Comparison of ENCODE assay signal across 16 cellular contexts in genomic region chr22:19893363-19893762, GRCh38. TPM values are rescaled to one million over a fixed set of nuclear protein-coding genes. Genes with fewer than 3 reads are reported as not detected.
DNase-seq lines count a peak whose midpoint lies in the region; ATAC-seq, FAIRE-seq and TF ChIP-seq lines count a peak whose summit lies in the region.
"Had no signal": no experiment of that assay in that cellular context is flagged by ENCODE, and none has a peak within 500 bp of the region (broad histone marks: within the 10 kb centered on the region; RNA-seq: fewer than 3 reads in every experiment).

No MANE protein-coding gene starts in this region.

- TF ChIP-seq RAD21 in HepG2 (CRISPR knock-in tag; IDR thresholded peaks at IDR 0.05), result no peak
- TF ChIP-seq RAD21 in H1 (IDR thresholded peaks at IDR 0.05 in 1 of 2, conservative IDR thresholded peaks at IDR 0.05 in 1 of 2; ENCODE audit: low read depth in 2 of 2, low read length in 2 of 2), result no peak

- H2BK15ac ChIP-seq in H1 (ENCODE audit: low read length), result peak overlapping the region; percentile 76; the same call in 1 of the 2 replicates

- peaks cover 6 to 15% of the 10 kb centered on the region in 2 experiments; a peak in 3 of 5 replicates for H3K36me3 ChIP-seq in HepG2 (replicated peaks in 1 of 2; ENCODE audit: control insufficient read depth in 1 of 2, insufficient read depth in 2 of 2, low read length in 2 of 2)
- peaks cover 0 to 27% (median 2%) of the 10 kb centered on the region in 4 donors for H3K36me3 ChIP-seq in right lobe of liver
- no peaks in the 10 kb centered on the region for H3K36me3 ChIP-seq in H1 (ENCODE audit: control insufficient read depth in 2 of 4, insufficient read depth in 4 of 4, low read length in 3 of 4)

- H3K27ac ChIP-seq in HepG2 (ENCODE audit: extremely low read length, insufficient read depth, low read length), result peak overlapping the region; percentile 27
- H3K27ac ChIP-seq in right lobe of liver, result no peak overlapping the region
- no peak overlapping the region for H3K27ac ChIP-seq in H1 (ENCODE audit: low read depth, low read length)

- H3K4ac ChIP-seq in H1 (replicated peaks; ENCODE audit: insufficient read length, low read depth, low read length), result no peak overlapping the region

- no peak overlapping the region for H2BK120ac ChIP-seq in H1 (replicated peaks; ENCODE audit: low read depth, low read length)

- H4K91ac ChIP-seq in H1 (replicated peaks; ENCODE audit: insufficient read length, low read length), result peak overlapping the region; percentile 75

- DNase-seq in HepG2 (ENCODE audit: low spot score) (no peak), right lobe of liver (no peak), H1 (ENCODE audit: low read depth in 1 of 2, low spot score in 2 of 2) (no peak), AG08396 (ENCODE audit: low spot score) (no peak), NCI-H2227 treated with DMSO at 0.1 percent for 48 hours (lab: John Stamatoyannopoulos, UW) (no peak), OCI-M1 (lab: John Stamatoyannopoulos, UW) (no peak)
- DNase-seq: activated CD4-positive, alpha-beta T cell treated with anti-CD3 and anti-CD28 coated beads, Interleukin-2, amount 50 U/mL, for 48 hours; activated T-cell treated with anti-CD3 and anti-CD28 coated beads, Interleukin-2, amount 50 U/mL, for 72 hours; anterior cingulate cortex; GDM1; NCI-H1105; retina had no signal

- CTCF ChIA-PET in HepG2 (lab: Yijun Ruan, JAX; ENCODE audit: low intra/inter-chr PET ratio, low total read pairs) (no interaction called here), H1 (lab: Charles Lee; ENCODE audit: partially characterized antibody) (interaction anchor here (0.9 to 9.5 kb wide), 2 partner anchors 7 to 13 kb away, joined by 3 to 69 read pairs; no protein-coding TSS in a partner anchor)

- no peak for FAIRE-seq in HepG2 (lab: Jason Lieb, UNC)
- no peak for FAIRE-seq in H1 (lab: Jason Lieb, UNC)
- FAIRE-seq: D721Med, GM12891, TTC549 had no signal

- intact Hi-C loops in HepG2 (cut with micrococcal nuclease; ENCODE audit: unreplicated experiment) (loop anchor here (5.0 kb wide), 1 partner anchor 71 kb away; no protein-coding TSS in a partner anchor), right lobe of liver (cut with DNase I) (loop anchor here in 1 of 2 donors (10.0 kb wide), 1 partner anchor 109 kb away; no protein-coding TSS in a partner anchor)

- H2BK20ac ChIP-seq in H1 (ENCODE audit: low read length), result peak overlapping the region; percentile 27; the same call in 1 of the 2 replicates

- H3K79me2 ChIP-seq in HepG2 (ENCODE audit: insufficient read depth, low read length), result no peaks in the 10 kb centered on the region
- no peaks in the 10 kb centered on the region for H3K79me2 ChIP-seq in H1 (ENCODE audit: control insufficient read depth in 1 of 2, insufficient read depth in 2 of 2, low read length in 2 of 2)

- TF ChIP-seq CTCF in HepG2 (CRISPR knock-in tag; IDR thresholded peaks at IDR 0.05) (no peak), right lobe of liver (IDR thresholded peaks at IDR 0.05) (no peak), H1 (IDR thresholded peaks at IDR 0.05; ENCODE audit: control extremely low read depth in 1 of 3, insufficient read depth in 1 of 3, low read depth in 1 of 3, low read length in 3 of 3) (no peak)

- WGBS in HepG2 (ENCODE audit: low lambda C conversion rate), result 100% methylated on average over 4 of the region's 15 CpGs
- WGBS in right lobe of liver (ENCODE audit: insufficient coverage, low coverage, low lambda C conversion rate, missing lambda C conversion rate), result no CpG with 5 or more reads among the region's 15 CpGs
- WGBS in H1 (ENCODE audit: extremely low coverage in 1 of 2, insufficient coverage in 1 of 2, insufficient read length in 1 of 2, insufficient replicate concordance in 2 of 2, low coverage in 1 of 2, low lambda C conversion rate in 2 of 2, missing lambda C conversion rate in 1 of 2), 2 experiments, result 94% methylated on average over 15 of the region's 15 CpGs; no CpG with 5 or more reads in 1 of the 2 experiments

- H3K4me3 ChIP-seq in HepG2 (replicated peaks in 1 of 3; ENCODE audit: insufficient read depth in 1 of 3, low read depth in 2 of 3, low read length in 3 of 3) (no peak overlapping the region), right lobe of liver (no peak overlapping the region), H1 (ENCODE audit: extremely low read depth in 1 of 4, insufficient read depth in 2 of 4, low read depth in 3 of 4, low read length in 4 of 4) (no peak overlapping the region)
- H3K4me3 ChIP-seq: GM23338 had no signal

- H3K9ac ChIP-seq in HepG2 (ENCODE audit: insufficient read depth, low read depth, low read length) (no peak overlapping the region), H1 (replicated peaks in 1 of 4; ENCODE audit: extremely low read depth in 1 of 4, low read depth in 3 of 4, low read length in 3 of 4) (no peak overlapping the region)

- H4K8ac ChIP-seq in H1 (ENCODE audit: extremely low read depth, insufficient read depth, low read length), result no peak overlapping the region

- H2AFZ ChIP-seq in HepG2 (ENCODE audit: low read length) (no peak overlapping the region), H1 (ENCODE audit: low read length) (no peak overlapping the region)
- H2AFZ ChIP-seq: GM23338 had no signal

- peaks cover 42% of the 10 kb centered on the region for H3K4me1 ChIP-seq in HepG2 (ENCODE audit: insufficient read depth, low read length)
- H3K4me1 ChIP-seq in right lobe of liver, result peaks cover 0 to 6% (median 0%) of the 10 kb centered on the region in 4 donors
- peaks cover 7 to 20% (median 18%) of the 10 kb centered on the region in 4 experiments for H3K4me1 ChIP-seq in H1 (replicated peaks in 1 of 4; ENCODE audit: control insufficient read depth in 3 of 4, insufficient read depth in 4 of 4, low read length in 3 of 4)

- no peaks in the 10 kb centered on the region for H3K9me3 ChIP-seq in HepG2 (ENCODE audit: low read length)
- H3K9me3 ChIP-seq in right lobe of liver, result no peaks in the 10 kb centered on the region
- H3K9me3 ChIP-seq in H1 (ENCODE audit: insufficient read depth in 2 of 2, low read depth in 1 of 2, low read length in 1 of 2), result no peaks in the 10 kb centered on the region

- no peaks in the 10 kb centered on the region for H3K79me1 ChIP-seq in H1 (ENCODE audit: low read depth, low read length)

- H3K4me2 ChIP-seq in HepG2 (ENCODE audit: low read depth, low read length) (no peak overlapping the region), H1 (ENCODE audit: insufficient read depth in 1 of 2, low read depth in 2 of 2, low read length in 2 of 2) (no peak overlapping the region)
- H3K4me2 ChIP-seq: GM23338 had no signal

- no peaks in the 10 kb centered on the region for H3K23me2 ChIP-seq in H1 (ENCODE audit: low read depth, low read length)

- H3K27me3 ChIP-seq in HepG2 (ENCODE audit: control insufficient read depth in 1 of 2, insufficient read depth in 2 of 2, low read length in 2 of 2) (no peaks in the 10 kb centered on the region), right lobe of liver (no peaks in the 10 kb centered on the region), H1 (replicated peaks in 1 of 4; ENCODE audit: control insufficient read depth in 3 of 4, extremely low read depth in 1 of 4, insufficient read depth in 3 of 4, low read length in 3 of 4) (peaks cover 0 to 2% (median 0%) of the 10 kb centered on the region in 4 experiments; a peak in 4 of 7 replicates)

- H4K20me1 ChIP-seq in HepG2 (ENCODE audit: insufficient read depth, low read length), result no peaks in the 10 kb centered on the region
- no peaks in the 10 kb centered on the region for H4K20me1 ChIP-seq in H1 (replicated peaks in 1 of 2; ENCODE audit: control insufficient read depth in 1 of 2, insufficient read depth in 2 of 2, low read length in 2 of 2)

- POLR2A ChIA-PET in HepG2 (lab: Yijun Ruan, JAX), result no interaction called here
- POLR2A ChIA-PET in H1 (lab: Charles Lee; ENCODE audit: partially characterized antibody), result no interaction called here

- ATAC-seq in HepG2 (no peak), right lobe of liver (no peak)
- ATAC-seq: activated T-cell treated with anti-CD3 and anti-CD28 coated beads, Interleukin-2, amount 50 U/mL, for 72 hours; GM23338 had no signal

- H4K5ac ChIP-seq in H1 (ENCODE audit: insufficient read length, low read depth, low read length), result no peak overlapping the region

- H3K14ac ChIP-seq in H1 (ENCODE audit: insufficient read length), result no peak overlapping the region

- TF ChIP-seq POLR2A in HepG2 (IDR thresholded peaks at IDR 0.05; ENCODE audit: insufficient read depth in 1 of 2, low read depth in 2 of 2, low read length in 2 of 2) (no peak), right lobe of liver (IDR thresholded peaks at IDR 0.05) (no peak), H1 (IDR thresholded peaks at IDR 0.05; ENCODE audit: control extremely low read depth in 1 of 2, low read depth in 2 of 2, low read length in 2 of 2) (no peak)

- peak overlapping the region; percentile 78; the same call in 1 of the 2 replicates for H3K18ac ChIP-seq in H1 (ENCODE audit: extremely low read depth, low read length)

- peak overlapping the region; percentile 96; the same call in 1 of the 2 replicates for H2BK12ac ChIP-seq in H1 (ENCODE audit: low read depth, low read length)

- H3K23ac ChIP-seq in H1 (ENCODE audit: insufficient read length), result no peak overlapping the region

- no TSS peak for BruUV-seq in HepG2 (replicated peaks; lab: Mats Ljungman, UMichigan)

- in situ Hi-C loops in HepG2 (cut with HindIII; ENCODE audit: extremely low pct_ligation_motif_present, low pct_unique_long_range_greater_than_20kb), result no loop called here

- TF ChIP-seq EP300 in HepG2 (IDR thresholded peaks at IDR 0.05; ENCODE audit: low read depth in 2 of 2, low read length in 2 of 2), result no peak
- no peak for TF ChIP-seq EP300 in HepG2 (CRISPR knock-in tag; IDR thresholded peaks at IDR 0.05; ENCODE audit: borderline replicate concordance)
- no peak for TF ChIP-seq EP300 in H1 (IDR thresholded peaks at IDR 0.05; ENCODE audit: borderline replicate concordance in 1 of 2, low read depth in 2 of 2, low read length in 2 of 2)

- H2AK5ac ChIP-seq in H1 (ENCODE audit: low read depth, low read length), result no peak overlapping the region

- H3K56ac ChIP-seq in H1 (replicated peaks; ENCODE audit: insufficient read length, low read depth, low read length), result no peak overlapping the region

- H2BK5ac ChIP-seq in H1 (ENCODE audit: low read depth, low read length), result peak overlapping the region; percentile 71; the same call in 1 of the 2 replicates

RNA-seq across cellular contexts. Expression of gene GNB1L, which starts 38.7 kb away (rescaled TPM):
- 7.4 and 7.7 TPM in 2 replicates for total RNA-seq in HepG2 (2016; rRNA removed; fragmentation: Illumina TruSeq; extraction: Trizol)
- total RNA-seq in HepG2 (2016; cell fraction: cytosol; rRNA removed; fragmentation: Illumina TruSeq; extraction: Trizol; ENCODE audit: low read depth), result 2.1 and 3.2 TPM in 2 replicates
- 7.8 and 8.7 TPM in 2 replicates for total RNA-seq in HepG2 (2016; cell fraction: insoluble cytoplasmic fraction; rRNA removed; fragmentation: Illumina TruSeq; extraction: Trizol)
- total RNA-seq in HepG2 (2016; cell fraction: membrane; rRNA removed; fragmentation: Illumina TruSeq; extraction: Trizol), result 4.1 and 4.4 TPM in 2 replicates
- 4.8 and 5.3 TPM in 2 replicates for total RNA-seq in HepG2 (2016; cell fraction: nucleus; rRNA removed; fragmentation: Illumina TruSeq; extraction: Trizol)
- polyA plus RNA-seq in HepG2 (2011; rRNA removed), result 2.1 and 2.5 TPM in 2 replicates
- polyA plus RNA-seq in HepG2 (2011; cell fraction: cytosol; rRNA removed), result 1.7 and 3.9 TPM in 2 replicates
- polyA plus RNA-seq in HepG2 (2011; cell fraction: nucleus; rRNA removed), result 4.7 and 6.8 TPM in 2 replicates
- polyA plus RNA-seq in HepG2 (2012), result 2.4 and 4.1 TPM in 2 replicates
- polyA plus RNA-seq in HepG2 (2016; cell fraction: cytosol; fragmentation: Illumina TruSeq; extraction: Trizol; ENCODE audit: low read depth), result 1.7 and 2.3 TPM in 2 replicates
- polyA plus RNA-seq in HepG2 (2016; cell fraction: insoluble cytoplasmic fraction; fragmentation: Illumina TruSeq; extraction: Trizol; ENCODE audit: low read depth), result 5.9 and 6.5 TPM in 2 replicates
- 2.8 and 3.1 TPM in 2 replicates for polyA plus RNA-seq in HepG2 (2016; cell fraction: membrane; fragmentation: Illumina TruSeq; extraction: Trizol; ENCODE audit: low read depth)
- 4.2 and 7.0 TPM in 2 replicates for polyA plus RNA-seq in HepG2 (2016; cell fraction: nucleus; fragmentation: Illumina TruSeq; extraction: Trizol; ENCODE audit: insufficient read depth, low read depth)
- 2.4 and 4.9 TPM in 2 replicates for polyA minus RNA-seq in HepG2 (2011; rRNA and poly(A)+ RNA removed; ENCODE audit: low replicate concordance)
- polyA minus RNA-seq in HepG2 (2011; cell fraction: cytosol; rRNA and poly(A)+ RNA removed), result 1.7 and 2.4 TPM in 2 replicates
- 0.75 and 1.8 TPM in 2 replicates for polyA minus RNA-seq in HepG2 (2011; cell fraction: nucleus; rRNA and poly(A)+ RNA removed)
- 1 to 10 TPM; 1.4 to 3.2 (median 2.7) TPM for total RNA-seq in right lobe of liver
- 14.3 and 15.6 TPM in 2 replicates for total RNA-seq in H1 (2021; fragmentation: NEBNext Ultra II Directional; extraction: Animal tissue kit (Norgen Biotek cat#: 25700))
- polyA plus RNA-seq in H1 (2011; rRNA removed), result 14.0 and 23.2 TPM in 2 replicates
- polyA plus RNA-seq in H1 (2011; cell fraction: cytosol; rRNA removed), result 17.3 TPM
- 21.9 TPM for polyA plus RNA-seq in H1 (2011; cell fraction: nucleus; rRNA removed)
- 9.1 to 18.9 TPM (median 16.9 TPM) in 4 replicates for polyA plus RNA-seq in H1 (2012, experiment 1 of 2)
- polyA plus RNA-seq in H1 (2012, experiment 2 of 2), result 14.8 TPM
- 5.8 TPM for polyA plus RNA-seq in H1 (2013, experiment 1 of 2)
- polyA plus RNA-seq in H1 (2013, experiment 2 of 2), result 5.3 TPM
- 3.8 and 4.5 TPM in 2 replicates for polyA minus RNA-seq in H1 (2011; rRNA and poly(A)+ RNA removed)
- 6.1 TPM for polyA minus RNA-seq in H1 (2011; cell fraction: cytosol; rRNA and poly(A)+ RNA removed)
- 5.6 TPM for polyA minus RNA-seq in H1 (2011; cell fraction: nucleus; rRNA and poly(A)+ RNA removed)

RNA-seq across cellular contexts. Expression of gene RTL10, which starts 38.7 kb away (rescaled TPM):
- 14.1 and 17.6 TPM in 2 replicates for total RNA-seq in HepG2 (2016; rRNA removed; fragmentation: Illumina TruSeq; extraction: Trizol)
- total RNA-seq in HepG2 (2016; cell fraction: cytosol; rRNA removed; fragmentation: Illumina TruSeq; extraction: Trizol; ENCODE audit: low read depth), result 2.4 and 2.6 TPM in 2 replicates
- 10.3 and 13.8 TPM in 2 replicates for total RNA-seq in HepG2 (2016; cell fraction: insoluble cytoplasmic fraction; rRNA removed; fragmentation: Illumina TruSeq; extraction: Trizol)
- 6.4 and 6.7 TPM in 2 replicates for total RNA-seq in HepG2 (2016; cell fraction: membrane; rRNA removed; fragmentation: Illumina TruSeq; extraction: Trizol)
- total RNA-seq in HepG2 (2016; cell fraction: nucleus; rRNA removed; fragmentation: Illumina TruSeq; extraction: Trizol), result 15.1 and 15.3 TPM in 2 replicates
- 15.8 and 18.2 TPM in 2 replicates for polyA plus RNA-seq in HepG2 (2011; rRNA removed)
- polyA plus RNA-seq in HepG2 (2011; cell fraction: cytosol; rRNA removed), result 8.3 and 9.5 TPM in 2 replicates
- 47.3 and 53.1 TPM in 2 replicates for polyA plus RNA-seq in HepG2 (2011; cell fraction: nucleus; rRNA removed)
- 11.3 and 11.9 TPM in 2 replicates for polyA plus RNA-seq in HepG2 (2012)
- 1.3 and 1.5 TPM in 2 replicates for polyA plus RNA-seq in HepG2 (2016; cell fraction: cytosol; fragmentation: Illumina TruSeq; extraction: Trizol; ENCODE audit: low read depth)
- polyA plus RNA-seq in HepG2 (2016; cell fraction: insoluble cytoplasmic fraction; fragmentation: Illumina TruSeq; extraction: Trizol; ENCODE audit: low read depth), result 8.2 and 12.3 TPM in 2 replicates
- 2.5 and 3.1 TPM in 2 replicates for polyA plus RNA-seq in HepG2 (2016; cell fraction: membrane; fragmentation: Illumina TruSeq; extraction: Trizol; ENCODE audit: low read depth)
- polyA plus RNA-seq in HepG2 (2016; cell fraction: nucleus; fragmentation: Illumina TruSeq; extraction: Trizol; ENCODE audit: insufficient read depth, low read depth), result 23.5 and 25.4 TPM in 2 replicates
- polyA minus RNA-seq in HepG2 (2011; rRNA and poly(A)+ RNA removed; ENCODE audit: low replicate concordance), result 46.0 and 112 TPM in 2 replicates
- polyA minus RNA-seq in HepG2 (2011; cell fraction: cytosol; rRNA and poly(A)+ RNA removed), result 8.4 and 10.0 TPM in 2 replicates
- polyA minus RNA-seq in HepG2 (2011; cell fraction: nucleus; rRNA and poly(A)+ RNA removed), result 21.9 and 23.7 TPM in 2 replicates
- total RNA-seq in right lobe of liver, result 1 to 10 TPM; 6.4 to 9.1 (median 6.6) TPM
- 16.1 and 18.8 TPM in 2 replicates for total RNA-seq in H1 (2021; fragmentation: NEBNext Ultra II Directional; extraction: Animal tissue kit (Norgen Biotek cat#: 25700))
- 11.5 and 15.5 TPM in 2 replicates for polyA plus RNA-seq in H1 (2011; rRNA removed)
- 9.8 TPM for polyA plus RNA-seq in H1 (2011; cell fraction: cytosol; rRNA removed)
- 21.7 TPM for polyA plus RNA-seq in H1 (2011; cell fraction: nucleus; rRNA removed)
- 9.6 to 13.3 TPM (median 12.3 TPM) in 4 replicates for polyA plus RNA-seq in H1 (2012, experiment 1 of 2)
- polyA plus RNA-seq in H1 (2012, experiment 2 of 2), result 9.3 TPM
- 7.9 TPM for polyA plus RNA-seq in H1 (2013, experiment 1 of 2)
- 7.7 TPM for polyA plus RNA-seq in H1 (2013, experiment 2 of 2)
- polyA minus RNA-seq in H1 (2011; rRNA and poly(A)+ RNA removed), result 32.1 and 33.6 TPM in 2 replicates
- polyA minus RNA-seq in H1 (2011; cell fraction: cytosol; rRNA and poly(A)+ RNA removed), result 10.3 TPM
- polyA minus RNA-seq in H1 (2011; cell fraction: nucleus; rRNA and poly(A)+ RNA removed), result 21.5 TPM

RNA-seq across cellular contexts. Expression of gene COMT, which starts 48.2 kb away (rescaled TPM):
- 144 and 162 TPM in 2 replicates for total RNA-seq in HepG2 (2016; rRNA removed; fragmentation: Illumina TruSeq; extraction: Trizol)
- 44.0 and 61.5 TPM in 2 replicates for total RNA-seq in HepG2 (2016; cell fraction: cytosol; rRNA removed; fragmentation: Illumina TruSeq; extraction: Trizol; ENCODE audit: low read depth)
- total RNA-seq in HepG2 (2016; cell fraction: insoluble cytoplasmic fraction; rRNA removed; fragmentation: Illumina TruSeq; extraction: Trizol), result 127 and 167 TPM in 2 replicates
- 60.4 and 90.3 TPM in 2 replicates for total RNA-seq in HepG2 (2016; cell fraction: membrane; rRNA removed; fragmentation: Illumina TruSeq; extraction: Trizol)
- total RNA-seq in HepG2 (2016; cell fraction: nucleus; rRNA removed; fragmentation: Illumina TruSeq; extraction: Trizol), result 92.2 and 95.4 TPM in 2 replicates
- polyA plus RNA-seq in HepG2 (2011; rRNA removed), result 156 and 194 TPM in 2 replicates
- 185 and 260 TPM in 2 replicates for polyA plus RNA-seq in HepG2 (2011; cell fraction: cytosol; rRNA removed)
- polyA plus RNA-seq in HepG2 (2011; cell fraction: nucleus; rRNA removed), result 192 TPM in 2 replicates
- 90.6 and 123 TPM in 2 replicates for polyA plus RNA-seq in HepG2 (2012)
- polyA plus RNA-seq in HepG2 (2016; cell fraction: cytosol; fragmentation: Illumina TruSeq; extraction: Trizol; ENCODE audit: low read depth), result 59.9 and 87.6 TPM in 2 replicates
- 139 and 159 TPM in 2 replicates for polyA plus RNA-seq in HepG2 (2016; cell fraction: insoluble cytoplasmic fraction; fragmentation: Illumina TruSeq; extraction: Trizol; ENCODE audit: low read depth)
- 62.3 and 85.6 TPM in 2 replicates for polyA plus RNA-seq in HepG2 (2016; cell fraction: membrane; fragmentation: Illumina TruSeq; extraction: Trizol; ENCODE audit: low read depth)
- 155 and 158 TPM in 2 replicates for polyA plus RNA-seq in HepG2 (2016; cell fraction: nucleus; fragmentation: Illumina TruSeq; extraction: Trizol; ENCODE audit: insufficient read depth, low read depth)
- polyA minus RNA-seq in HepG2 (2011; rRNA and poly(A)+ RNA removed; ENCODE audit: low replicate concordance), result 32.2 and 191 TPM in 2 replicates
- 76.6 and 84.9 TPM in 2 replicates for polyA minus RNA-seq in HepG2 (2011; cell fraction: cytosol; rRNA and poly(A)+ RNA removed)
- 33.6 and 36.1 TPM in 2 replicates for polyA minus RNA-seq in HepG2 (2011; cell fraction: nucleus; rRNA and poly(A)+ RNA removed)
- 100 to 1,000 TPM; 144 to 270 (median 200) TPM for total RNA-seq in right lobe of liver
- 15.2 and 16.6 TPM in 2 replicates for total RNA-seq in H1 (2021; fragmentation: NEBNext Ultra II Directional; extraction: Animal tissue kit (Norgen Biotek cat#: 25700))
- polyA plus RNA-seq in H1 (2011; rRNA removed), result 33.7 and 45.0 TPM in 2 replicates
- polyA plus RNA-seq in H1 (2011; cell fraction: cytosol; rRNA removed), result 30.8 TPM
- 39.7 TPM for polyA plus RNA-seq in H1 (2011; cell fraction: nucleus; rRNA removed)
- polyA plus RNA-seq in H1 (2012, experiment 1 of 2), result 21.8 to 30.3 TPM (median 29.0 TPM) in 4 replicates
- polyA plus RNA-seq in H1 (2012, experiment 2 of 2), result 26.2 TPM
- polyA plus RNA-seq in H1 (2013, experiment 1 of 2), result 12.0 TPM
- 10.6 TPM for polyA plus RNA-seq in H1 (2013, experiment 2 of 2)
- polyA minus RNA-seq in H1 (2011; rRNA and poly(A)+ RNA removed), result 9.1 and 11.6 TPM in 2 replicates
- 25.5 TPM for polyA minus RNA-seq in H1 (2011; cell fraction: cytosol; rRNA and poly(A)+ RNA removed)
- polyA minus RNA-seq in H1 (2011; cell fraction: nucleus; rRNA and poly(A)+ RNA removed), result 7.3 TPM

RNA-seq across cellular contexts. Expression of gene TXNRD2, which starts 48.3 kb away (rescaled TPM):
- 16.4 and 18.6 TPM in 2 replicates for total RNA-seq in HepG2 (2016; rRNA removed; fragmentation: Illumina TruSeq; extraction: Trizol)
- total RNA-seq in HepG2 (2016; cell fraction: cytosol; rRNA removed; fragmentation: Illumina TruSeq; extraction: Trizol; ENCODE audit: low read depth), result 4.6 and 5.3 TPM in 2 replicates
- total RNA-seq in HepG2 (2016; cell fraction: insoluble cytoplasmic fraction; rRNA removed; fragmentation: Illumina TruSeq; extraction: Trizol), result 16.6 and 20.5 TPM in 2 replicates
- total RNA-seq in HepG2 (2016; cell fraction: membrane; rRNA removed; fragmentation: Illumina TruSeq; extraction: Trizol), result 7.4 and 8.1 TPM in 2 replicates
- total RNA-seq in HepG2 (2016; cell fraction: nucleus; rRNA removed; fragmentation: Illumina TruSeq; extraction: Trizol), result 17.3 and 19.7 TPM in 2 replicates
- 17.5 and 23.4 TPM in 2 replicates for polyA plus RNA-seq in HepG2 (2011; rRNA removed)
- polyA plus RNA-seq in HepG2 (2011; cell fraction: cytosol; rRNA removed), result 11.8 and 19.6 TPM in 2 replicates
- 74.7 and 94.3 TPM in 2 replicates for polyA plus RNA-seq in HepG2 (2011; cell fraction: nucleus; rRNA removed)
- polyA plus RNA-seq in HepG2 (2012), result 11.2 and 13.2 TPM in 2 replicates
- polyA plus RNA-seq in HepG2 (2016; cell fraction: cytosol; fragmentation: Illumina TruSeq; extraction: Trizol; ENCODE audit: low read depth), result 3.6 and 4.0 TPM in 2 replicates
- polyA plus RNA-seq in HepG2 (2016; cell fraction: insoluble cytoplasmic fraction; fragmentation: Illumina TruSeq; extraction: Trizol; ENCODE audit: low read depth), result 17.8 and 20.1 TPM in 2 replicates
- polyA plus RNA-seq in HepG2 (2016; cell fraction: membrane; fragmentation: Illumina TruSeq; extraction: Trizol; ENCODE audit: low read depth), result 5.9 and 6.5 TPM in 2 replicates
- polyA plus RNA-seq in HepG2 (2016; cell fraction: nucleus; fragmentation: Illumina TruSeq; extraction: Trizol; ENCODE audit: insufficient read depth, low read depth), result 34.4 and 34.7 TPM in 2 replicates
- 28.2 and 29.9 TPM in 2 replicates for polyA minus RNA-seq in HepG2 (2011; rRNA and poly(A)+ RNA removed; ENCODE audit: low replicate concordance)
- 10.6 and 12.9 TPM in 2 replicates for polyA minus RNA-seq in HepG2 (2011; cell fraction: cytosol; rRNA and poly(A)+ RNA removed)
- 24.5 and 27.3 TPM in 2 replicates for polyA minus RNA-seq in HepG2 (2011; cell fraction: nucleus; rRNA and poly(A)+ RNA removed)
- 10 to 100 TPM; 35.9 to 47.8 (median 44.3) TPM for total RNA-seq in right lobe of liver
- 14.2 and 14.8 TPM in 2 replicates for total RNA-seq in H1 (2021; fragmentation: NEBNext Ultra II Directional; extraction: Animal tissue kit (Norgen Biotek cat#: 25700))
- polyA plus RNA-seq in H1 (2011; rRNA removed), result 21.9 and 25.0 TPM in 2 replicates
- polyA plus RNA-seq in H1 (2011; cell fraction: cytosol; rRNA removed), result 20.2 TPM
- polyA plus RNA-seq in H1 (2011; cell fraction: nucleus; rRNA removed), result 38.2 TPM
- polyA plus RNA-seq in H1 (2012, experiment 1 of 2), result 11.3 to 14.7 TPM (median 13.7 TPM) in 4 replicates
- polyA plus RNA-seq in H1 (2012, experiment 2 of 2), result 16.5 TPM
- polyA plus RNA-seq in H1 (2013, experiment 1 of 2), result 8.1 TPM
- 9.0 TPM for polyA plus RNA-seq in H1 (2013, experiment 2 of 2)
- polyA minus RNA-seq in H1 (2011; rRNA and poly(A)+ RNA removed), result 6.3 and 8.1 TPM in 2 replicates
- 6.8 TPM for polyA minus RNA-seq in H1 (2011; cell fraction: cytosol; rRNA and poly(A)+ RNA removed)
- polyA minus RNA-seq in H1 (2011; cell fraction: nucleus; rRNA and poly(A)+ RNA removed), result 13.8 TPM
